In genomic region chr1:44405804-44406743, GRCh38 we compare ENCODE assay signal across 1 cellular context.
TF ChIP-seq lines count a peak whose summit lies in the region.

No MANE protein-coding gene starts in this region.

TF ChIP-seq in HepG2, 621 proteins besides CTCF, POLR2A, EP300 and RAD21 (continued from another document):
- TF ChIP-seq CEBPZ (IDR thresholded peaks at IDR 0.05; ENCODE audit: low read length) = no peak
- TF ChIP-seq RBAK (CRISPR knock-in tag; IDR thresholded peaks at IDR 0.05) = no peak
- no peak for TF ChIP-seq CERS6 (CRISPR knock-in tag; IDR thresholded peaks at IDR 0.05)
- no peak for TF ChIP-seq GLMP (CRISPR knock-in tag; IDR thresholded peaks at IDR 0.05; ENCODE audit: borderline replicate concordance)
- TF ChIP-seq TBX2 (CRISPR knock-in tag; IDR thresholded peaks at IDR 0.05; ENCODE audit: borderline replicate concordance) = 0 out of 2 replicates have a peak, but pooled peaks have one; percentile 4
- TF ChIP-seq ZNF18 (CRISPR knock-in tag; IDR thresholded peaks at IDR 0.05; ENCODE audit: insufficient replicate concordance) = peak; percentile 32
- peak; percentile 40; the same call in 1 of the 2 replicates for TF ChIP-seq ZBTB10 (CRISPR knock-in tag; IDR thresholded peaks at IDR 0.05; ENCODE audit: borderline replicate concordance)
- TF ChIP-seq ZNF414 (CRISPR knock-in tag; IDR thresholded peaks at IDR 0.05) = peak; percentile 48; the same call in 1 of the 2 replicates
- TF ChIP-seq SRSF1 (optimal IDR thresholded peaks at IDR 0.05; ENCODE audit: low read depth, low read length) = no peak
- TF ChIP-seq TEF (CRISPR knock-in tag; IDR thresholded peaks at IDR 0.05) = no peak
- 0 out of 2 replicates have a peak, but pooled peaks have one; percentile 19 for TF ChIP-seq CSRNP1 (CRISPR knock-in tag; IDR thresholded peaks at IDR 0.05)
- TF ChIP-seq ZNF644 (CRISPR knock-in tag; IDR thresholded peaks at IDR 0.05; ENCODE audit: low read depth) = no peak
- TF ChIP-seq MXD1 (CRISPR knock-in tag; IDR thresholded peaks at IDR 0.05) = peak; percentile 13; the same call in 1 of the 2 replicates
- TF ChIP-seq THAP9 (CRISPR knock-in tag; IDR thresholded peaks at IDR 0.05; ENCODE audit: borderline replicate concordance) = no peak
- TF ChIP-seq GABPA (IDR thresholded peaks at IDR 0.05; ENCODE audit: low read depth, low read length) = 0 out of 2 replicates have a peak, but pooled peaks have one; percentile 17
- TF ChIP-seq GABPA (CRISPR knock-in tag; IDR thresholded peaks at IDR 0.05; ENCODE audit: low read depth) = no peak
- TF ChIP-seq JARID2 (CRISPR knock-in tag; IDR thresholded peaks at IDR 0.05; ENCODE audit: insufficient replicate concordance) = no peak
- TF ChIP-seq ZNF546 (CRISPR knock-in tag; conservative IDR thresholded peaks at IDR 0.05) = 0 out of 2 replicates have a peak, but pooled peaks have one; percentile 53
- peak; percentile 56 for TF ChIP-seq SAP130 (CRISPR knock-in tag; IDR thresholded peaks at IDR 0.05; ENCODE audit: low read depth)
- TF ChIP-seq PCBP1 (IDR thresholded peaks at IDR 0.05; ENCODE audit: borderline replicate concordance, low read depth, low read length) = 0 out of 2 replicates have a peak, but pooled peaks have one; percentile 1
- peak; percentile 40; the same call in 1 of the 2 replicates for TF ChIP-seq ZNF430 (CRISPR knock-in tag; IDR thresholded peaks at IDR 0.05)
- peak; percentile 20; the same call in 1 of the 2 replicates for TF ChIP-seq MTF2 (CRISPR knock-in tag; IDR thresholded peaks at IDR 0.05; ENCODE audit: borderline replicate concordance)
- peak; percentile 13; the same call in 1 of the 2 replicates for TF ChIP-seq ZFX (CRISPR knock-in tag; IDR thresholded peaks at IDR 0.05; ENCODE audit: low read depth)
- TF ChIP-seq SNAI1 (CRISPR knock-in tag; IDR thresholded peaks at IDR 0.05; ENCODE audit: borderline replicate concordance) = 0 out of 2 replicates have a peak, but pooled peaks have one; percentile 52
- no peak for TF ChIP-seq POGZ (CRISPR knock-in tag; IDR thresholded peaks at IDR 0.05)
- TF ChIP-seq GABPB1 (CRISPR knock-in tag; IDR thresholded peaks at IDR 0.05) = 0 out of 2 replicates have a peak, but pooled peaks have one; percentile 4
- peak; percentile 46 for TF ChIP-seq MAX (IDR thresholded peaks at IDR 0.05)
TF ChIP-seq in HepG2: peak in this region for 17.
